In genomic region chr9:92097997-92098482, GRCh38 we compare ENCODE assay signal across 1 cellular context.
TF ChIP-seq lines count a peak whose summit lies in the region.

No MANE protein-coding gene starts in this region.

TF ChIP-seq in HepG2, 621 proteins besides CTCF, POLR2A, EP300 and RAD21 (continued from another document):
- TF ChIP-seq MED13 (CRISPR knock-in tag; IDR thresholded peaks at IDR 0.05) (no peak), PATZ1 (CRISPR knock-in tag; IDR thresholded peaks at IDR 0.05) (no peak), ZBTB33 (CRISPR knock-in tag; IDR thresholded peaks at IDR 0.05) (peak; percentile 57; the same call in 1 of the 2 replicates), MAFF (IDR thresholded peaks at IDR 0.05; ENCODE audit: low read depth, low read length) (peak; percentile 75), ZBTB4 (CRISPR knock-in tag; IDR thresholded peaks at IDR 0.05; ENCODE audit: borderline replicate concordance) (no peak), RCOR2 (CRISPR knock-in tag; IDR thresholded peaks at IDR 0.05) (no peak), ZNF530 (CRISPR knock-in tag; IDR thresholded peaks at IDR 0.05; ENCODE audit: low read depth) (no peak), POLR2AphosphoS2 (IDR thresholded peaks at IDR 0.05; ENCODE audit: low read depth, low read length) (no peak)
